In genomic region chr19:42253245-42254082, GRCh38 we compare ENCODE assay signal across 1 cellular context.
TF ChIP-seq lines count a peak whose summit lies in the region.

No MANE protein-coding gene starts in this region.

TF ChIP-seq in WTC11, 78 proteins besides CTCF, POLR2A, EP300 and RAD21 (continued from another document):
- TF ChIP-seq USF1 (CRISPR knock-in tag; IDR thresholded peaks at IDR 0.05) (peak; percentile 58; the same call in 1 of the 2 replicates), USF2 (CRISPR knock-in tag; IDR thresholded peaks at IDR 0.05) (peak; percentile 75), NR2C2 (CRISPR knock-in tag; IDR thresholded peaks at IDR 0.05) (no peak), ETV6 (CRISPR knock-in tag; IDR thresholded peaks at IDR 0.05) (0 out of 2 replicates have a peak, but pooled peaks have one; percentile 26)
